ENCODE assay signal across 13 cellular contexts in the genomic region with DNA sequence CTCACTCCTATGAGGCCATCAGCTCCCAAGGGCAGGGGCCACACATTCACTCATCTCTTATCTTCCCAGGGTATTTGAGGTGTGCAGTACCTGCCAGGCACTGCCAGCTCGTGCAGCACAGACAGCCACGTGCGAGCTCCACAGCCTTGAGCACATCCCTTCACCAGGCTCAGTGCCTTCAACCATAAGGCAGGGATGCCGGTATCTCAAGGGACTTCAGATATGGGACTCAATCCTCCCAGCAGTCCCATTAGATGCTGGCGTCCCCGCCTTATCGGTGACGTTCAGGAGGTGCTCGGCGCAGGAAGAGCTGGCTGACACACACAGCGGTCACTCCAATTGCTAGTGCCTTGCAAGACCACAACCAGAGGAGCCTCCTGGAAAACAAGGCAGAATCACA. TPM values are rescaled to one million over a fixed set of nuclear protein-coding genes. Genes with fewer than 3 reads are reported as not detected.
DNase-seq lines count a peak whose midpoint lies in the region; ATAC-seq and TF ChIP-seq lines count a peak whose summit lies in the region.
"Had no signal": no experiment of that assay in that cellular context is flagged by ENCODE, and none has a peak within 500 bp of the region (broad histone marks: within the 10 kb centered on the region; RNA-seq: fewer than 3 reads in every experiment).

No MANE protein-coding gene starts in this region.

- DNase-seq in CD8-positive, alpha-beta T cell: no peak
- DNase-seq in colonic mucosa: no peak
- DNase-seq in osteoblast (ENCODE audit: insufficient read length, low spot score, missing footprints): peak; percentile 34
- no peak for DNase-seq in cerebellum (ENCODE audit: low spot score)
- DNase-seq in esophagus muscularis mucosa (ENCODE audit: extremely low spot score): no peak
- DNase-seq: activated gamma-delta T cell treated with Interleukin-2 at 50 U/mL for 16 hours, DMS79, H7, NCI-H1048, NCI-H446 had no signal

- H3K4me2 ChIP-seq in osteoblast (ENCODE audit: insufficient read depth, low read length): no peak overlapping the region

- H3K4me3 ChIP-seq in CD8-positive, alpha-beta T cell (ENCODE audit: low read depth, low read length): no peak overlapping the region
- H3K4me3 ChIP-seq in colonic mucosa (no peak overlapping the region), osteoblast (ENCODE audit: insufficient read depth, low read length) (no peak overlapping the region), esophagus muscularis mucosa (no peak overlapping the region)

- CTCF ChIA-PET in CD8-positive, alpha-beta T cell (lab: Charles Lee): interaction anchor here (0.9 to 3.4 kb wide), 5 partner anchors 17 to 200 kb away, joined by 3 to 16 read pairs (median 3); no protein-coding TSS in a partner anchor

- H3K9me3 ChIP-seq in CD8-positive, alpha-beta T cell (ENCODE audit: low read length): no peaks in the 10 kb centered on the region
- no peaks in the 10 kb centered on the region for H3K9me3 ChIP-seq in colonic mucosa
- no peaks in the 10 kb centered on the region for H3K9me3 ChIP-seq in osteoblast (ENCODE audit: low read depth, low read length)
- H3K9me3 ChIP-seq in esophagus muscularis mucosa: no peaks in the 10 kb centered on the region

- H3K79me2 ChIP-seq in osteoblast (ENCODE audit: insufficient read depth, low read length): peaks cover 11% of the 10 kb centered on the region

- H3K9ac ChIP-seq in colonic mucosa (ENCODE audit: low read depth in 2 of 2, low read length in 2 of 2): peak overlapping the region in 1 of 2 donors; percentile 83

- no peak for ATAC-seq in CD8-positive, alpha-beta T cell
- no peak for ATAC-seq in GM21529 (IDR thresholded peaks at IDR 0.05; ENCODE audit: unreplicated experiment)
- ATAC-seq: Right ventricle myocardium inferior had no signal

- peaks cover 8% of the 10 kb centered on the region for H4K20me1 ChIP-seq in osteoblast (ENCODE audit: insufficient read depth, low read length)

- H3K9me3 Mint-ChIP-seq in CD8-positive, alpha-beta T cell: no peaks in the 10 kb centered on the region
- peaks cover 0 to under 1% (median 0%) of the 10 kb centered on the region in 3 donors for H3K9me3 Mint-ChIP-seq in IgD-negative memory B cell

- H2AFZ ChIP-seq in osteoblast (ENCODE audit: low read length): no peak overlapping the region

- no peak for TF ChIP-seq CTCF in CD8-positive, alpha-beta T cell (IDR thresholded peaks at IDR 0.05)
- TF ChIP-seq CTCF in colonic mucosa (IDR thresholded peaks at IDR 0.05) (no peak), osteoblast (IDR thresholded peaks at IDR 0.05; ENCODE audit: extremely low read depth, low read depth, low read length) (no peak), esophagus muscularis mucosa (IDR thresholded peaks at IDR 0.05) (no peak)

- peaks cover 78% of the 10 kb centered on the region for H3K36me3 ChIP-seq in CD8-positive, alpha-beta T cell (ENCODE audit: insufficient read depth, low read length)
- H3K36me3 ChIP-seq in colonic mucosa (peaks cover 42% of the 10 kb centered on the region), osteoblast (ENCODE audit: insufficient read depth, low read length) (peaks cover 91% of the 10 kb centered on the region), esophagus muscularis mucosa (peaks cover 90 to 100% (median 94%) of the 10 kb centered on the region in 4 donors)

- POLR2A ChIA-PET in CD8-positive, alpha-beta T cell (lab: Charles Lee): interaction anchor here (0.8 to 1.2 kb wide), 4 partner anchors 9 to 97 kb away, joined by 3 to 4 read pairs (median 3); no protein-coding TSS in a partner anchor

- TF ChIP-seq EP300 in esophagus muscularis mucosa (IDR thresholded peaks at IDR 0.05): no peak

- H3K27me3 Mint-ChIP-seq in CD8-positive, alpha-beta T cell (ENCODE audit: low read depth): no peaks in the 10 kb centered on the region
- no peaks in the 10 kb centered on the region for H3K27me3 Mint-ChIP-seq in IgD-negative memory B cell

- no peak overlapping the region for H3K27ac ChIP-seq in CD8-positive, alpha-beta T cell (ENCODE audit: low read depth, low read length)
- H3K27ac ChIP-seq in colonic mucosa (peak overlapping the region; percentile 81), osteoblast (ENCODE audit: low read depth, low read length) (peak overlapping the region; percentile 49), esophagus muscularis mucosa (replicated peaks in 1 of 4) (peak overlapping the region in 1 of 4 donors; percentile 28)

- TF ChIP-seq POLR2A in esophagus muscularis mucosa (IDR thresholded peaks at IDR 0.05; ENCODE audit: low read depth): no peak

- peaks cover 56% of the 10 kb centered on the region for H3K4me1 Mint-ChIP-seq in CD8-positive, alpha-beta T cell (ENCODE audit: low read depth)
- H3K4me1 Mint-ChIP-seq in IgD-negative memory B cell: peaks cover 4 to 18% (median 10%) of the 10 kb centered on the region in 3 donors

- 97% methylated on average over 8 of the region's 11 CpGs for WGBS in esophagus muscularis mucosa

- H3K4me3 Mint-ChIP-seq in CD8-positive, alpha-beta T cell: peak overlapping the region; percentile 32
- peak overlapping the region in 2 of 4 donors; percentile 5 to 73 for H3K4me3 Mint-ChIP-seq in IgD-negative memory B cell

- peaks cover 100% of the 10 kb centered on the region for H3K36me3 Mint-ChIP-seq in CD8-positive, alpha-beta T cell
- peaks cover 44% of the 10 kb centered on the region for H3K36me3 Mint-ChIP-seq in IgD-negative memory B cell

- peaks cover 36% of the 10 kb centered on the region for H3K4me1 ChIP-seq in CD8-positive, alpha-beta T cell (ENCODE audit: insufficient read depth, low read length)
- H3K4me1 ChIP-seq in colonic mucosa (peaks cover 13% of the 10 kb centered on the region), osteoblast (ENCODE audit: insufficient read depth, low read length) (no peaks in the 10 kb centered on the region), esophagus muscularis mucosa (peaks cover 0 to 17% (median 4%) of the 10 kb centered on the region in 4 donors)

- H3K27ac Mint-ChIP-seq in CD8-positive, alpha-beta T cell: peak overlapping the region; percentile 88
- H3K27ac Mint-ChIP-seq in IgD-negative memory B cell: peak overlapping the region; percentile 63 to 99 (median 97)

- intact Hi-C loops in CD8-positive, alpha-beta T cell (cut with DNase I, micrococcal nuclease): loop anchor here (5.0 to 10.0 kb wide), 2 partner anchors 35 to 363 kb away; no protein-coding TSS in a partner anchor
- intact Hi-C loops in colonic mucosa (cut with DNase I) (no loop called here), esophagus muscularis mucosa (cut with DNase I) (no loop called here)

- no peaks in the 10 kb centered on the region for H3K27me3 ChIP-seq in CD8-positive, alpha-beta T cell (ENCODE audit: insufficient read depth, low read length)
- H3K27me3 ChIP-seq in colonic mucosa: no peaks in the 10 kb centered on the region
- no peaks in the 10 kb centered on the region for H3K27me3 ChIP-seq in osteoblast (ENCODE audit: insufficient read depth, low read length)
- no peaks in the 10 kb centered on the region for H3K27me3 ChIP-seq in esophagus muscularis mucosa

RNA-seq across cellular contexts. Expression of a gene that starts 47.0 kb away (rescaled TPM):
- 100 to 1,000 TPM; 626 to 627 TPM for total RNA-seq in CD8-positive, alpha-beta T cell
- polyA plus RNA-seq in IgD-negative memory B cell: 588 TPM
- 100 to 1,000 TPM; 257 to 424 TPM for total RNA-seq in colonic mucosa
- total RNA-seq in osteoblast: 69.8 and 89.4 TPM in 2 replicates
- 47.4 TPM for total RNA-seq in cerebellum
- total RNA-seq in esophagus muscularis mucosa: 100 to 1,000 TPM; 205 to 226 (median 212) TPM

Comparison
In these comparisons a context has a peak if more than half of its experiments do, and no peak if none do; other contexts are left out.
1. intact Hi-C loops: an anchor here in CD8-positive, alpha-beta T cell (5.0 to 10.0 kb wide); none called in colonic mucosa and esophagus muscularis mucosa.